9 cellular contexts compared by ENCODE assay signal in genomic region chr13:43058836-43059235, GRCh38. TPM values are rescaled to one million over a fixed set of nuclear protein-coding genes. Genes with fewer than 3 reads are reported as not detected.
DNase-seq lines count a peak whose midpoint lies in the region; ATAC-seq and TF ChIP-seq lines count a peak whose summit lies in the region.
"Had no signal": no experiment of that assay in that cellular context is flagged by ENCODE, and none has a peak within 500 bp of the region (broad histone marks: within the 10 kb centered on the region; RNA-seq: fewer than 3 reads in every experiment).

No MANE protein-coding gene starts in this region.

- no peaks in the 10 kb centered on the region for H3K36me3 ChIP-seq in CD8-positive, alpha-beta T cell (ENCODE audit: insufficient read depth, low read length)
- H3K36me3 ChIP-seq in IMR-90 (ENCODE audit: control insufficient read depth, insufficient read depth, low read length), result no peaks in the 10 kb centered on the region
- no peaks in the 10 kb centered on the region for H3K36me3 ChIP-seq in naive thymus-derived CD4-positive, alpha-beta T cell (ENCODE audit: control insufficient read depth in 2 of 3, insufficient read depth in 3 of 3, low read length in 3 of 3)
- H3K36me3 ChIP-seq in mucosa of descending colon (ENCODE audit: low read depth), result no peaks in the 10 kb centered on the region

- peaks cover 31% of the 10 kb centered on the region for H3K4me1 Mint-ChIP-seq in CD8-positive, alpha-beta T cell (ENCODE audit: low read depth)
- H3K4me1 Mint-ChIP-seq in naive thymus-derived CD4-positive, alpha-beta T cell, result peaks cover 20 to 63% (median 34%) of the 10 kb centered on the region in 7 donors

- H2BK20ac ChIP-seq in IMR-90 (ENCODE audit: low read depth, low read length), result peak overlapping the region; percentile 35; the same call in 1 of the 2 replicates

- H3K14ac ChIP-seq in IMR-90 (replicated peaks; ENCODE audit: low read depth, low read length), result peak overlapping the region; percentile 86; the same call in 1 of the 2 replicates

- H4K5ac ChIP-seq in IMR-90 (ENCODE audit: low read depth, low read length), result no peak overlapping the region; the same call in 1 of the 2 replicates

- H3K9me1 ChIP-seq in IMR-90 (ENCODE audit: insufficient read depth, low read length), result peaks cover 12% of the 10 kb centered on the region

- H3K36me3 Mint-ChIP-seq in CD8-positive, alpha-beta T cell, result peaks cover 10% of the 10 kb centered on the region
- peaks cover 5 to 29% (median 13%) of the 10 kb centered on the region in 5 donors for H3K36me3 Mint-ChIP-seq in naive thymus-derived CD4-positive, alpha-beta T cell

- no peaks in the 10 kb centered on the region for H3K27me3 Mint-ChIP-seq in CD8-positive, alpha-beta T cell (ENCODE audit: low read depth)
- no peaks in the 10 kb centered on the region for H3K27me3 Mint-ChIP-seq in naive thymus-derived CD4-positive, alpha-beta T cell

- no peak overlapping the region for H3K27ac ChIP-seq in CD8-positive, alpha-beta T cell (ENCODE audit: low read depth, low read length)
- H3K27ac ChIP-seq in IMR-90 (ENCODE audit: insufficient read depth, low read length), result no peak overlapping the region
- H3K27ac ChIP-seq in cingulate gyrus (ENCODE audit: low read depth, low read length), result peak overlapping the region; percentile 39
- H3K27ac ChIP-seq in naive thymus-derived CD4-positive, alpha-beta T cell (ENCODE audit: low read depth, low read length), result no peak overlapping the region

- H4K20me1 ChIP-seq in IMR-90 (ENCODE audit: insufficient read depth, low read length), result peaks cover 3% of the 10 kb centered on the region; the same call in 1 of the 2 replicates

- peak overlapping the region; percentile 71; the same call in 1 of the 2 replicates for H2AK5ac ChIP-seq in IMR-90 (ENCODE audit: low read depth, low read length)

- no peak for TF ChIP-seq CTCF in CD8-positive, alpha-beta T cell (IDR thresholded peaks at IDR 0.05)
- TF ChIP-seq CTCF in IMR-90 (conservative IDR thresholded peaks at IDR 0.05; ENCODE audit: low read depth, low read length), result no peak
- no peak for TF ChIP-seq CTCF in mucosa of descending colon (IDR thresholded peaks at IDR 0.05)
- no peak for TF ChIP-seq CTCF in GM13976 (IDR thresholded peaks at IDR 0.05; ENCODE audit: borderline replicate concordance, control extremely low read depth, extremely low read depth, insufficient read depth, missing control alignments)

- POLR2A ChIA-PET in CD8-positive, alpha-beta T cell (lab: Charles Lee), result no interaction called here
- POLR2A ChIA-PET in IMR-90 (lab: Charles Lee; ENCODE audit: unreplicated experiment), result no interaction called here
- POLR2A ChIA-PET in naive thymus-derived CD4-positive, alpha-beta T cell (lab: Charles Lee), result interaction anchor here (0.6 to 6.0 kb wide), 3 partner anchors 11 to 67 kb away, joined by 3 to 64 read pairs (median 7); partner anchors contain the start of gene EPSTI1

- intact Hi-C loops in CD8-positive, alpha-beta T cell (cut with DNase I, micrococcal nuclease), result loop anchor here (5.0 to 10.0 kb wide), 3 partner anchors 37 to 1516 kb away; partner anchors contain the start of genes TSC22D1 (in 2 of the 2) and DNAJC15 (in 1 of the 2)
- intact Hi-C loops in IMR-90 (cut with micrococcal nuclease), result loop anchor here (10.0 kb wide), 1 partner anchor 394 kb away; no protein-coding TSS in a partner anchor
- intact Hi-C loops in naive thymus-derived CD4-positive, alpha-beta T cell (cut with micrococcal nuclease), result loop anchor here (2.0 to 10.0 kb wide), 3 partner anchors 16 to 1516 kb away; partner anchors contain the start of gene TSC22D1 (in 1 of the 2)
- intact Hi-C loops in mucosa of descending colon (cut with DNase I, micrococcal nuclease), result no loop called here

- peak overlapping the region; percentile 68; the same call in 2 of the 3 replicates for H2BK15ac ChIP-seq in IMR-90 (ENCODE audit: low read depth, low read length)

- peaks cover 36% of the 10 kb centered on the region for H3K4me1 ChIP-seq in CD8-positive, alpha-beta T cell (ENCODE audit: insufficient read depth, low read length)
- peaks cover 12% of the 10 kb centered on the region for H3K4me1 ChIP-seq in IMR-90 (ENCODE audit: control insufficient read depth, insufficient read depth, low read length)
- peaks cover 28 to 37% of the 10 kb centered on the region in 2 donors for H3K4me1 ChIP-seq in naive thymus-derived CD4-positive, alpha-beta T cell (ENCODE audit: control insufficient read depth in 2 of 2, insufficient read depth in 2 of 2, low read length in 2 of 2)
- H3K4me1 ChIP-seq in mucosa of descending colon (ENCODE audit: low read depth), result peaks cover 23% of the 10 kb centered on the region

- H3K56ac ChIP-seq in IMR-90 (ENCODE audit: extremely low read depth, insufficient read depth, low read length), result no peak overlapping the region

- H3K18ac ChIP-seq in IMR-90 (ENCODE audit: low read depth, low read length), result no peak overlapping the region

- dilution Hi-C loops in IMR-90 (cut with HindIII; ENCODE audit: low sequenced_read_pairs, unreplicated experiment), result no loop called here

- H3K79me1 ChIP-seq in IMR-90 (ENCODE audit: low read depth in 1 of 2, low read length in 2 of 2), result peaks cover 30 to 65% of the 10 kb centered on the region in 2 experiments

- H2AK9ac ChIP-seq in IMR-90 (replicated peaks; ENCODE audit: low read depth, low read length, poor library complexity), result no peak overlapping the region

- TF ChIP-seq POLR2A in IMR-90 (IDR thresholded peaks at IDR 0.05; ENCODE audit: low read depth, low read length), result no peak

- no CpG with 5 or more reads among the region's 6 CpGs for WGBS in IMR-90 (ENCODE audit: extremely low coverage in 2 of 2, insufficient read length in 1 of 2), 2 experiments

- peak overlapping the region; percentile 90 for H3K27ac Mint-ChIP-seq in CD8-positive, alpha-beta T cell
- peak overlapping the region in 5 of 9 donors; percentile 28 to 95 (median 86) for H3K27ac Mint-ChIP-seq in naive thymus-derived CD4-positive, alpha-beta T cell

- no peak overlapping the region for H3K4me2 ChIP-seq in IMR-90 (ENCODE audit: low read depth, low read length)

- no peak overlapping the region for H3K4me3 ChIP-seq in CD8-positive, alpha-beta T cell (ENCODE audit: low read depth, low read length)
- H3K4me3 ChIP-seq in IMR-90 (ENCODE audit: insufficient read depth, low read depth, low read length) (no peak overlapping the region), mucosa of descending colon (no peak overlapping the region)
- H3K4me3 ChIP-seq in naive thymus-derived CD4-positive, alpha-beta T cell (ENCODE audit: low read length), result no peak overlapping the region

- H3K4me3 Mint-ChIP-seq in CD8-positive, alpha-beta T cell, result no peak overlapping the region
- H3K4me3 Mint-ChIP-seq in naive thymus-derived CD4-positive, alpha-beta T cell, result peak overlapping the region in 3 of 10 donors; percentile 7 to 56 (median 21)

- H3K9me3 ChIP-seq in CD8-positive, alpha-beta T cell (ENCODE audit: low read length), result no peaks in the 10 kb centered on the region
- H3K9me3 ChIP-seq in IMR-90 (ENCODE audit: control insufficient read depth, insufficient read depth, low read length), result no peaks in the 10 kb centered on the region
- no peaks in the 10 kb centered on the region for H3K9me3 ChIP-seq in naive thymus-derived CD4-positive, alpha-beta T cell (ENCODE audit: control insufficient read depth in 2 of 3, low read length in 3 of 3)
- H3K9me3 ChIP-seq in mucosa of descending colon, result no peaks in the 10 kb centered on the region

- H4K8ac ChIP-seq in IMR-90 (ENCODE audit: low read depth in 2 of 2, low read length in 2 of 2), result peak overlapping the region in 1 of 2 experiments; percentile 58; a peak in 2 of 4 replicates

- H2BK5ac ChIP-seq in IMR-90 (ENCODE audit: low read depth, low read length, poor library complexity, severe bottlenecking), result peak overlapping the region; percentile 15

- DNase-seq in CD8-positive, alpha-beta T cell, result no peak
- DNase-seq in IMR-90, result no peak
- DNase-seq in naive thymus-derived CD4-positive, alpha-beta T cell, result no peak
- no peak for DNase-seq in NCI-H1092 treated with DMSO at 0.1 percent for 48 hours (lab: John Stamatoyannopoulos, UW)
- no peak for DNase-seq in mucosa of descending colon
- no peak for DNase-seq in GM13976 (ENCODE audit: low spot score)
- DNase-seq: Kasumi-1 had no signal

- peak overlapping the region; percentile 45 for H2AFZ ChIP-seq in IMR-90 (replicated peaks; ENCODE audit: low read length, poor library complexity)

- peak overlapping the region; percentile 55 for H2BK120ac ChIP-seq in IMR-90 (ENCODE audit: low read depth, low read length)

- H3K23ac ChIP-seq in IMR-90 (ENCODE audit: low read depth, low read length), result no peak overlapping the region

- CTCF ChIA-PET in CD8-positive, alpha-beta T cell (lab: Charles Lee), result no interaction called here
- CTCF ChIA-PET in IMR-90 (lab: Yijun Ruan, JAX), result interaction anchor here (1.2 kb wide), 1 partner anchor 50 kb away, joined by 4 read pairs; no protein-coding TSS in a partner anchor
- CTCF ChIA-PET in naive thymus-derived CD4-positive, alpha-beta T cell (lab: Charles Lee), result interaction anchor here (0.6 kb wide), 1 partner anchor 10 kb away, joined by 4 read pairs; no protein-coding TSS in a partner anchor

- no peaks in the 10 kb centered on the region for H3K9me3 Mint-ChIP-seq in CD8-positive, alpha-beta T cell
- H3K9me3 Mint-ChIP-seq in naive thymus-derived CD4-positive, alpha-beta T cell, result no peaks in the 10 kb centered on the region

- H3K4ac ChIP-seq in IMR-90 (ENCODE audit: low read depth, low read length), result peak overlapping the region; percentile 72

- in situ Hi-C loops in IMR-90 (cut with MboI; ENCODE audit: low sequenced_read_pairs) (no loop called here), GM13976 (cut with MboI; ENCODE audit: low sequenced_read_pairs, unreplicated experiment) (no loop called here)

- BruUV-seq in IMR-90 (replicated peaks; lab: Mats Ljungman, UMichigan), result no TSS peak

- TF ChIP-seq RAD21 in IMR-90 (IDR thresholded peaks at IDR 0.05; ENCODE audit: low read length), result no peak

- H3K9ac ChIP-seq in IMR-90 (ENCODE audit: low read depth, low read length), result no peak overlapping the region

- no peaks in the 10 kb centered on the region for H3K27me3 ChIP-seq in CD8-positive, alpha-beta T cell (ENCODE audit: insufficient read depth, low read length)
- H3K27me3 ChIP-seq in IMR-90 (ENCODE audit: control insufficient read depth, insufficient read depth, low read length), result no peaks in the 10 kb centered on the region
- H3K27me3 ChIP-seq in naive thymus-derived CD4-positive, alpha-beta T cell (ENCODE audit: control insufficient read depth in 2 of 2, insufficient read depth in 2 of 2, low read length in 2 of 2), result no peaks in the 10 kb centered on the region

- no peak for ATAC-seq in CD8-positive, alpha-beta T cell
- ATAC-seq in IMR-90 (ENCODE audit: low read depth) (no peak), GM18907 (IDR thresholded peaks at IDR 0.05; ENCODE audit: unreplicated experiment) (no peak), mucosa of descending colon (no peak)
- no peak for ATAC-seq in naive thymus-derived CD4-positive, alpha-beta T cell

- H4K91ac ChIP-seq in IMR-90 (ENCODE audit: insufficient read depth, low read depth, low read length), result peak overlapping the region; percentile 48; the same call in 1 of the 2 replicates

RNA-seq across cellular contexts. Expression of gene DNAJC15, which starts 35.5 kb away (rescaled TPM):
- 1 to 10 TPM; 4.2 to 5.9 TPM for total RNA-seq in CD8-positive, alpha-beta T cell
- 7.0 and 12.5 TPM in 2 replicates for total RNA-seq in IMR-90 (2012; rRNA removed)
- polyA plus RNA-seq in IMR-90 (2012; rRNA removed), result 22.0 and 28.9 TPM in 2 replicates
- 4.2 and 6.8 TPM in 2 replicates for polyA plus RNA-seq in IMR-90 (2012; cell fraction: cytosol; rRNA removed)
- polyA plus RNA-seq in IMR-90 (2012; cell fraction: nucleus; rRNA removed; ENCODE audit: low replicate concordance), result 3.5 and 6.9 TPM in 2 replicates
- 10 to 100 TPM in 3 of 5 experiments, 1 to 10 TPM in 2; 5.0 to 18.3 (median 10.5) TPM for total RNA-seq in naive thymus-derived CD4-positive, alpha-beta T cell
- polyA plus RNA-seq in naive thymus-derived CD4-positive, alpha-beta T cell, result 10 to 100 TPM in 1 of 2 donors, 1 to 10 TPM in 1; 7.2 to 22.8 TPM
- 10 to 100 TPM; 15.9 to 29.7 (median 27.2) TPM for total RNA-seq in mucosa of descending colon

Comparison
In these comparisons a context has a peak if more than half of its experiments do, and no peak if none do; other contexts are left out.
1. intact Hi-C loops: an anchor here in CD8-positive, alpha-beta T cell (5.0 to 10.0 kb wide), IMR-90 (10.0 kb wide) and naive thymus-derived CD4-positive, alpha-beta T cell (2.0 to 10.0 kb wide); none called in mucosa of descending colon.